Comparison of ENCODE assay signal across 8 cellular contexts in the genomic region with DNA sequence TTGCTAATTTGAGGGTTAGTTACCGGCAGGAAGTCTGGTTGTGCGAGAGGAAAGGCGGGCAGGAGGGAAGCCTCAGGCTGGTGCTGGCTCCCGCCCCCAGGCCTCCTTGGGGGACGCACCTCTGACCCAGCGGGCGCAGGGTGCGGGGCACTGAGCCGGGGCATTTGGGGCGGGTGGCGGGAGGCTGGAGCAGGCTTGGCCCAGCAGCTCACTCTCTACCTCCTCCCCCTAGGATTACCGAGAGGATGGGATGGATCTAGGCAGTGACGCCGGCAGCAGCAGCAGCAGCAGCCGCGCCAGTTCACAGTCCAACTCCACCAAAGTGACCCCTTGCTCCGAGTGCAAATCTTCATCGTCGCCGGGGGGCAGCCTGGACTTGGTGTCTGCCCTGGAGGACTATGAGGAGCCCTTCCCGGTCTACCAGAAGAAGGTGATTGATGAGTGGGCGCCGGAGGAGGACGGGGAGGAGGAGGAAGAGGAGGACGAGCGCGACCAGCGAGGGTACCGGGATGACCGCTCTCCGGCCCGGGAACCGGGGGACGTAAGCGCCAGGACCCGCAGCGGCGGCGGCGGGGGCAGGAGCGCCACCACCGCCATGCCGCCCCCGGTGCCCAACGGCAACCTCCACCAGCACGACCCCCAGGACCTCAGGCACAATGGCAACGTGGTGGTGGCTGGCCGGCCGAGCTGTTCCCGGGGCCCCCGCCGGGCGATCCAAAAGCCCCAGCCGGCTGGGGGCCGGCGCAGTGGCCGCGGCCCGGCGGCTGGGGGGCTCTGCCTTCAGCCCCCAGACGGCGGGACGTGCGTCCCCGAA.
DNase-seq lines count a peak whose midpoint lies in the region; ATAC-seq, FAIRE-seq and TF ChIP-seq lines count a peak whose summit lies in the region.

No MANE protein-coding gene starts in this region.

- peak overlapping the region; percentile 80 for H3K27ac ChIP-seq in HUES48 (ENCODE audit: low read depth, low read length)
- no peak overlapping the region for H3K27ac ChIP-seq in naive thymus-derived CD4-positive, alpha-beta T cell (ENCODE audit: low read depth, low read length)
- no peak overlapping the region for H3K27ac ChIP-seq in CD8-positive, alpha-beta memory T cell (ENCODE audit: low read depth, low read length)

- H3K4me1 ChIP-seq in HUES48 (ENCODE audit: control insufficient read depth, insufficient read depth, low read length): peaks cover 33% of the 10 kb centered on the region
- no peaks in the 10 kb centered on the region for H3K4me1 ChIP-seq in naive thymus-derived CD4-positive, alpha-beta T cell (ENCODE audit: control insufficient read depth in 2 of 2, insufficient read depth in 2 of 2, low read length in 2 of 2)
- no peaks in the 10 kb centered on the region for H3K4me1 ChIP-seq in CD8-positive, alpha-beta memory T cell (ENCODE audit: insufficient read depth, low read length)

- H3K4me3 ChIP-seq in AG04449 (ENCODE audit: low read depth, low read length): peak overlapping the region; percentile 89
- H3K4me3 ChIP-seq in HUES48 (ENCODE audit: low read depth, low read length): peak overlapping the region; percentile 87
- peak overlapping the region; percentile 67 for H3K4me3 ChIP-seq in fibroblast of pulmonary artery (replicated peaks; ENCODE audit: low read depth, low read length)
- no peak overlapping the region for H3K4me3 ChIP-seq in naive thymus-derived CD4-positive, alpha-beta T cell (ENCODE audit: low read length)
- no peak overlapping the region for H3K4me3 ChIP-seq in CD8-positive, alpha-beta memory T cell (ENCODE audit: low read length)

- no peak for TF ChIP-seq CTCF in AG04449 (IDR thresholded peaks at IDR 0.05; ENCODE audit: insufficient read depth, low read length, missing control alignments)
- no peak for TF ChIP-seq CTCF in fibroblast of pulmonary artery (IDR thresholded peaks at IDR 0.05; ENCODE audit: low read length, missing control alignments)

- H3K36me3 Mint-ChIP-seq in activated CD4-positive, alpha-beta memory T cell treated with anti-CD3 and anti-CD28 coated beads, Interleukin-2, amount 10 ng/mL, durations not matched to agents 7 days and 5 days (ENCODE audit: low read depth): no peaks in the 10 kb centered on the region
- H3K36me3 Mint-ChIP-seq in naive thymus-derived CD4-positive, alpha-beta T cell: peaks cover 0 to 3% (median 0%) of the 10 kb centered on the region in 5 donors
- H3K36me3 Mint-ChIP-seq in CD8-positive, alpha-beta memory T cell: peaks cover 0 to 6% (median 0%) of the 10 kb centered on the region in 3 donors

- CTCF ChIA-PET in AG04449 (lab: Yijun Ruan, JAX): interaction anchor here (1.5 kb wide), 1 partner anchor 144 kb away, joined by 3 read pairs; no protein-coding TSS in a partner anchor
- CTCF ChIA-PET in activated CD4-positive, alpha-beta memory T cell treated with anti-CD3 and anti-CD28 coated beads, Interleukin-2, amount 10 ng/mL, durations not matched to agents 7 days and 5 days (lab: Charles Lee): interaction anchor here (0.8 kb wide), 1 partner anchor 24 kb away, joined by 8 read pairs; no protein-coding TSS in a partner anchor
- CTCF ChIA-PET in naive thymus-derived CD4-positive, alpha-beta T cell (lab: Charles Lee): no interaction called here
- CTCF ChIA-PET in CD8-positive, alpha-beta memory T cell (lab: Charles Lee): no interaction called here

- no peak overlapping the region for H3K27ac Mint-ChIP-seq in activated CD4-positive, alpha-beta memory T cell treated with anti-CD3 and anti-CD28 coated beads, Interleukin-2, amount 10 ng/mL, durations not matched to agents 7 days and 5 days
- no peak overlapping the region for H3K27ac Mint-ChIP-seq in naive thymus-derived CD4-positive, alpha-beta T cell
- no peak overlapping the region for H3K27ac Mint-ChIP-seq in CD8-positive, alpha-beta memory T cell

- no peaks in the 10 kb centered on the region for H3K36me3 ChIP-seq in HUES48 (ENCODE audit: control insufficient read depth, insufficient read depth, low read length)
- no peaks in the 10 kb centered on the region for H3K36me3 ChIP-seq in naive thymus-derived CD4-positive, alpha-beta T cell (ENCODE audit: control insufficient read depth in 2 of 3, insufficient read depth in 3 of 3, low read length in 3 of 3)
- H3K36me3 ChIP-seq in CD8-positive, alpha-beta memory T cell (ENCODE audit: insufficient read depth, low read length): no peaks in the 10 kb centered on the region

- intact Hi-C loops in naive thymus-derived CD4-positive, alpha-beta T cell (cut with micrococcal nuclease): no loop called here

- no peak for TF ChIP-seq POLR2A in GM12892 (IDR thresholded peaks at IDR 0.05; ENCODE audit: low read depth, low read length)

- peak; percentile 37 for ATAC-seq in naive thymus-derived CD4-positive, alpha-beta T cell

- H3K27me3 ChIP-seq in HUES48 (ENCODE audit: control insufficient read depth, insufficient read depth, low read length): no peaks in the 10 kb centered on the region; the same call in 1 of the 2 replicates
- no peaks in the 10 kb centered on the region for H3K27me3 ChIP-seq in naive thymus-derived CD4-positive, alpha-beta T cell (ENCODE audit: control insufficient read depth in 2 of 2, insufficient read depth in 2 of 2, low read length in 2 of 2)
- H3K27me3 ChIP-seq in CD8-positive, alpha-beta memory T cell (ENCODE audit: insufficient read depth, low read length, poor library complexity, severe bottlenecking): peaks cover 13% of the 10 kb centered on the region

- H3K9ac ChIP-seq in HUES48 (ENCODE audit: low read depth, low read length): peak overlapping the region; percentile 45

- H3K4me1 Mint-ChIP-seq in activated CD4-positive, alpha-beta memory T cell treated with anti-CD3 and anti-CD28 coated beads, Interleukin-2, amount 10 ng/mL, durations not matched to agents 7 days and 5 days: peaks cover 15% of the 10 kb centered on the region
- H3K4me1 Mint-ChIP-seq in naive thymus-derived CD4-positive, alpha-beta T cell: peaks cover 12 to 18% (median 13%) of the 10 kb centered on the region in 7 donors
- peaks cover 12 to 16% (median 14%) of the 10 kb centered on the region in 3 donors for H3K4me1 Mint-ChIP-seq in CD8-positive, alpha-beta memory T cell

- DNase-seq in AG04449 (ENCODE audit: low read depth, low spot score) (no peak), GM12892 (ENCODE audit: insufficient read length) (peak; percentile 27), fibroblast of pulmonary artery (ENCODE audit: low read depth) (peak; percentile 77), pons (ENCODE audit: low spot score) (no peak)
- no peak for DNase-seq in activated CD4-positive, alpha-beta memory T cell treated with anti-CD3 and anti-CD28 coated beads, Interleukin-2, amount 10 ng/mL, durations not matched to agents 7 days and 5 days
- peak in 1 of 9 donors; percentile 35 for DNase-seq in naive thymus-derived CD4-positive, alpha-beta T cell
- no peak for DNase-seq in CD8-positive, alpha-beta memory T cell

- H3K9me3 ChIP-seq in HUES48 (ENCODE audit: control insufficient read depth, insufficient read depth, low read length): no peaks in the 10 kb centered on the region
- H3K9me3 ChIP-seq in naive thymus-derived CD4-positive, alpha-beta T cell (ENCODE audit: control insufficient read depth in 2 of 3, low read length in 3 of 3): no peaks in the 10 kb centered on the region
- no peaks in the 10 kb centered on the region for H3K9me3 ChIP-seq in CD8-positive, alpha-beta memory T cell (ENCODE audit: low read length)

- POLR2A ChIA-PET in AG04449 (lab: Yijun Ruan, JAX): interaction anchor here (0.6 to 3.8 kb wide), 13 partner anchors 11 to 306 kb away, joined by 3 to 39 read pairs (median 4); no protein-coding TSS in a partner anchor
- POLR2A ChIA-PET in activated CD4-positive, alpha-beta memory T cell treated with anti-CD3 and anti-CD28 coated beads, Interleukin-2, amount 10 ng/mL, durations not matched to agents 7 days and 5 days (lab: Charles Lee): no interaction called here
- POLR2A ChIA-PET in naive thymus-derived CD4-positive, alpha-beta T cell (lab: Charles Lee): no interaction called here
- POLR2A ChIA-PET in CD8-positive, alpha-beta memory T cell (lab: Charles Lee): no interaction called here

- FAIRE-seq in GM12892 (lab: Jason Lieb, UNC): no peak

- peaks cover 57% of the 10 kb centered on the region for H3K27me3 Mint-ChIP-seq in activated CD4-positive, alpha-beta memory T cell treated with anti-CD3 and anti-CD28 coated beads, Interleukin-2, amount 10 ng/mL, durations not matched to agents 7 days and 5 days
- peaks cover 63 to 72% (median 68%) of the 10 kb centered on the region in 5 donors for H3K27me3 Mint-ChIP-seq in naive thymus-derived CD4-positive, alpha-beta T cell
- H3K27me3 Mint-ChIP-seq in CD8-positive, alpha-beta memory T cell: peaks cover 42 to 68% of the 10 kb centered on the region in 2 donors

- H3K9me3 Mint-ChIP-seq in activated CD4-positive, alpha-beta memory T cell treated with anti-CD3 and anti-CD28 coated beads, Interleukin-2, amount 10 ng/mL, durations not matched to agents 7 days and 5 days: no peaks in the 10 kb centered on the region
- peaks cover 0 to 7% (median 0%) of the 10 kb centered on the region in 11 donors for H3K9me3 Mint-ChIP-seq in naive thymus-derived CD4-positive, alpha-beta T cell
- peaks cover 0 to 8% (median 0%) of the 10 kb centered on the region in 5 donors for H3K9me3 Mint-ChIP-seq in CD8-positive, alpha-beta memory T cell

- H3K4me3 Mint-ChIP-seq in activated CD4-positive, alpha-beta memory T cell treated with anti-CD3 and anti-CD28 coated beads, Interleukin-2, amount 10 ng/mL, durations not matched to agents 7 days and 5 days: peak overlapping the region; percentile 77
- H3K4me3 Mint-ChIP-seq in naive thymus-derived CD4-positive, alpha-beta T cell: peak overlapping the region in 9 of 10 donors; percentile 9 to 85 (median 60)
- peak overlapping the region in 3 of 7 donors; percentile 62 to 68 (median 66) for H3K4me3 Mint-ChIP-seq in CD8-positive, alpha-beta memory T cell

Comparison
In these comparisons a context has a peak if more than half of its experiments do, and no peak if none do; other contexts are left out.
1. DNase-seq: peak in GM12892 (single experiment) and fibroblast of pulmonary artery (single experiment); none in AG04449 (single experiment), activated CD4-positive, alpha-beta memory T cell treated with anti-CD3 and anti-CD28 coated beads, Interleukin-2, amount 10 ng/mL, durations not matched to agents 7 days and 5 days (single experiment), pons (single experiment) and CD8-positive, alpha-beta memory T cell (0 of 5).
2. H3K4me3 ChIP-seq: peak in AG04449 (single experiment), HUES48 (single experiment) and fibroblast of pulmonary artery (single experiment); none in naive thymus-derived CD4-positive, alpha-beta T cell (single experiment) and CD8-positive, alpha-beta memory T cell (single experiment).
3. CTCF ChIA-PET loops: an anchor here in AG04449 (1.5 kb wide) and activated CD4-positive, alpha-beta memory T cell treated with anti-CD3 and anti-CD28 coated beads, Interleukin-2, amount 10 ng/mL, durations not matched to agents 7 days and 5 days (0.8 kb wide); none called in naive thymus-derived CD4-positive, alpha-beta T cell and CD8-positive, alpha-beta memory T cell.